ENCODE assay signal across 31 cellular contexts in the genomic region with DNA sequence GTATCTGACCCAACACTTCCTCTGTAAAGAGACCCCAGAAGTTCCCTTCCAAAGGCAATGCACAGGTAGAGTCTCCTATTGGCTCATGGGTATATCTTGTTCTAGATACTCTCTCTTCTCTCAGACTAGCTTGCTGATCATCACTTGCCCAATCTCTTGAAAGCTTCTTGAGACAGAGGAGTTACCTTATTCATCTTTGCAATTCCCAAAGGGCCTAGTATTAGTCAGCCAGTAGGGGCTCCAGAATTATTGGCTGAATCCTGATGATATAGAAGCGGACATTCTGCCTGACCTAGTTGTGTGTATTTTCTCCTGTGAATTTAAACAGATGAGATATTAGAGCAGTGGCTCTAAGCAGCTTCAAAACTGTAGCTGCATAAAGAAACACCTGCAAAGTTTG.
"Had no signal": no experiment of that assay in that cellular context is flagged by ENCODE, and none has a peak within 500 bp of the region (broad histone marks: within the 10 kb centered on the region; RNA-seq: fewer than 3 reads in every experiment).

No MANE protein-coding gene starts in this region.

- H3K4me1 ChIP-seq: ascending aorta, SJSA1 had no signal

- H3K27ac Mint-ChIP-seq: activated CD4-positive, alpha-beta memory T cell treated with anti-CD3 and anti-CD28 coated beads, Interleukin-2, amount 10 ng/mL, durations not matched to agents 7 days and 5 days; activated CD8-positive, alpha-beta memory T cell treated with anti-CD3 and anti-CD28 coated beads, Interleukin-2, amount 10 ng/mL, durations not matched to agents 7 days and 5 days; activated naive CD4-positive, alpha-beta T cell treated with anti-CD3 and anti-CD28 coated beads, Interleukin-2, amount 50 U/mL, for 24 hours; activated naive CD8-positive, alpha-beta T cell treated with anti-CD3 and anti-CD28 coated beads, Interleukin-2, amount 10 ng/mL, durations not matched to agents 7 days and 5 days; activated T-helper 2 cell treated with anti-CD3 and anti-CD28 coated beads, Interferon-gamma antibody, Interleukin-2, Interleukin-4, amounts not matched to agents 10 μg/mL and 5 μg/mL and 100 μg/mL, durations not matched to agents 14 hours and 24 hours and 36 hours; T-helper 1 cell treated with Interleukin-12 subunit alpha and Interleukin-12 subunit beta and Interleukin-4 antibody, amounts not matched to agents 30 μg/mL and 1 μg/mL, for 36 hours; T-helper 2 cell treated with Interferon-gamma antibody and Interleukin-4, amounts not matched to agents 5 μg/mL and 100 μg/mL, for 36 hours had no signal

- H3K27me3 ChIP-seq: ascending aorta, MG63, Peyer's patch, SJSA1 had no signal

- H3K4me2 ChIP-seq: SK-N-SH had no signal

- H3K9ac ChIP-seq: SK-N-SH had no signal

- H3K27me3 Mint-ChIP-seq: activated CD4-positive, alpha-beta memory T cell treated with anti-CD3 and anti-CD28 coated beads, Interleukin-2, amount 10 ng/mL, durations not matched to agents 7 days and 5 days; activated CD8-positive, alpha-beta memory T cell treated with anti-CD3 and anti-CD28 coated beads, Interleukin-2, amount 10 ng/mL, durations not matched to agents 7 days and 5 days; activated naive CD4-positive, alpha-beta T cell treated with anti-CD3 and anti-CD28 coated beads, Interleukin-2, amount 50 U/mL, for 24 hours; activated naive CD8-positive, alpha-beta T cell treated with anti-CD3 and anti-CD28 coated beads, Interleukin-2, amount 10 ng/mL, durations not matched to agents 7 days and 5 days had no signal

- H3K4me3 Mint-ChIP-seq: activated CD4-positive, alpha-beta memory T cell treated with anti-CD3 and anti-CD28 coated beads, Interleukin-2, amount 10 ng/mL, durations not matched to agents 7 days and 5 days; activated CD8-positive, alpha-beta memory T cell treated with anti-CD3 and anti-CD28 coated beads, Interleukin-2, amount 10 ng/mL, durations not matched to agents 7 days and 5 days; activated naive CD4-positive, alpha-beta T cell treated with anti-CD3 and anti-CD28 coated beads, Interleukin-2, amount 50 U/mL, for 24 hours; activated naive CD8-positive, alpha-beta T cell treated with anti-CD3 and anti-CD28 coated beads, Interleukin-2, amount 10 ng/mL, durations not matched to agents 7 days and 5 days; T-helper 1 cell treated with Interleukin-12 subunit alpha and Interleukin-12 subunit beta and Interleukin-4 antibody, amounts not matched to agents 30 μg/mL and 1 μg/mL, for 36 hours; T-helper 2 cell treated with Interferon-gamma antibody and Interleukin-4, amounts not matched to agents 5 μg/mL and 100 μg/mL, for 36 hours had no signal

- H3K9me2 ChIP-seq: SK-N-SH had no signal

- H3K9me3 Mint-ChIP-seq: T-helper 2 cell treated with Interferon-gamma antibody and Interleukin-4, amounts not matched to agents 5 μg/mL and 100 μg/mL, for 36 hours had no signal

- DNase-seq: activated CD4-positive, alpha-beta memory T cell treated with anti-CD3 and anti-CD28 coated beads, Interleukin-2, amount 10 ng/mL, durations not matched to agents 7 days and 5 days; activated CD4-positive, alpha-beta T cell treated with anti-CD3 and anti-CD28 coated beads for 1 hour; activated CD4-positive, alpha-beta T cell treated with anti-CD3 and anti-CD28 coated beads for 48 hours; activated CD4-positive, CD25-positive, alpha-beta regulatory T cell; activated CD8-positive, alpha-beta memory T cell treated with anti-CD3 and anti-CD28 coated beads for 24 hours; activated CD8-positive, alpha-beta memory T cell treated with anti-CD3 and anti-CD28 coated beads, Interleukin-2, amount 10 ng/mL, durations not matched to agents 7 days and 5 days; activated CD8-positive, alpha-beta memory T cell treated with anti-CD3 and anti-CD28 coated beads, Interleukin-2, amount 50 U/mL, for 48 hours; activated gamma-delta T cell; activated naive CD4-positive, alpha-beta T cell treated with Interleukin-2 at 50 U/mL for 16 hours; activated naive CD8-positive, alpha-beta T cell treated with anti-CD3 and anti-CD28 coated beads, Interleukin-2, amount 10 ng/mL, durations not matched to agents 7 days and 5 days; amygdala; KG1; MG63; NCI-H1092; NCI-H1436 treated with DMSO at 0.1 percent for 48 hours; NCI-H1694 treated with DMSO at 0.1 percent for 48 hours; NCI-H2029; NCI-H345; NCI-H524 treated with DMSO at 0.1 percent for 48 hours; Peyer's patch; RPMI8226; SHP77 treated with DMSO at 0.1 percent for 48 hours; SK-N-SH; WERI-Rb-1 had no signal

- H3K9me3 ChIP-seq: ascending aorta, MG63, Peyer's patch, SJSA1, SK-N-SH had no signal

- H3K36me3 Mint-ChIP-seq: activated CD8-positive, alpha-beta memory T cell treated with anti-CD3 and anti-CD28 coated beads, Interleukin-2, amount 10 ng/mL, durations not matched to agents 7 days and 5 days; activated naive CD4-positive, alpha-beta T cell treated with anti-CD3 and anti-CD28 coated beads, Interleukin-2, amount 50 U/mL, for 24 hours; activated naive CD8-positive, alpha-beta T cell treated with anti-CD3 and anti-CD28 coated beads, Interleukin-2, amount 10 ng/mL, durations not matched to agents 7 days and 5 days had no signal

- ATAC-seq: activated CD8-positive, alpha-beta memory T cell treated with anti-CD3 and anti-CD28 coated beads, Interleukin-2, amount 10 ng/mL, durations not matched to agents 7 days and 5 days had no signal

- H3K36me3 ChIP-seq: ascending aorta, cardiac muscle cell, MG63, Peyer's patch, SJSA1, WERI-Rb-1 had no signal

- H3K4me3 ChIP-seq: ascending aorta, cardiac muscle cell, MG63, Peyer's patch, SJSA1 had no signal

- H3K27ac ChIP-seq: ascending aorta, cardiac muscle cell, SJSA1, WERI-Rb-1 had no signal

- H3K4me1 Mint-ChIP-seq: activated CD4-positive, alpha-beta memory T cell treated with anti-CD3 and anti-CD28 coated beads, Interleukin-2, amount 10 ng/mL, durations not matched to agents 7 days and 5 days; activated CD8-positive, alpha-beta memory T cell treated with anti-CD3 and anti-CD28 coated beads, Interleukin-2, amount 10 ng/mL, durations not matched to agents 7 days and 5 days; activated naive CD4-positive, alpha-beta T cell treated with anti-CD3 and anti-CD28 coated beads, Interleukin-2, amount 50 U/mL, for 24 hours; activated naive CD8-positive, alpha-beta T cell treated with anti-CD3 and anti-CD28 coated beads, Interleukin-2, amount 10 ng/mL, durations not matched to agents 7 days and 5 days had no signal
